1 cellular context compared by ENCODE assay signal in the genomic region with DNA sequence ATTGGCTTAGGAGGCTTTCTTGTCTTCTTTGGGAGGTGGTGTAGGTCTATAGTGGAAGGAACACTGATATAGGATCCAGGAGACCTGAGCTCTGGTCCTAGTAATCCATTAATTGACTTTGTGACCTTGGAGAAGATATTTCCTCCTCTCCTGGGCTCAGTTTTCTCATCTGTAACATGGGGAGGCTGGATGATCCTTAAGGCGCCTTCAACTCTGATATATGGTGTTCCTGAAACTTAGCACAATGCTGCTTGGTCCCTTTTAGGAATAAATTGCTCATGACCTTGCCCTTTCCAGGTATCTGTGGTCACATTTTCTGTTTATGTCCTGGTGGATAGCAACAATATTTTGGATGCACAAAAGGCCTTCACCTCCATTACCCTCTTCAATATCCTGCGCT.
TF ChIP-seq lines count a peak whose summit lies in the region.

No MANE protein-coding gene starts in this region.

TF ChIP-seq in HepG2, 621 proteins besides CTCF, POLR2A, EP300 and RAD21 (continued from another document):
- TF ChIP-seq RBM22 (optimal IDR thresholded peaks at IDR 0.05; ENCODE audit: low read length) = peak; percentile 77
- TF ChIP-seq MYC (CRISPR knock-in tag; IDR thresholded peaks at IDR 0.05; ENCODE audit: borderline replicate concordance) = no peak
- no peak for TF ChIP-seq FOXP1 (IDR thresholded peaks at IDR 0.05)
- no peak for TF ChIP-seq FOXP1 (CRISPR knock-in tag; IDR thresholded peaks at IDR 0.05)
- TF ChIP-seq NCOA1 (CRISPR knock-in tag; IDR thresholded peaks at IDR 0.05) = no peak
- peak; percentile 51; the same call in 1 of the 2 replicates for TF ChIP-seq ZNF629 (CRISPR knock-in tag; conservative IDR thresholded peaks at IDR 0.05)
- no peak for TF ChIP-seq ZSCAN22 (CRISPR knock-in tag; IDR thresholded peaks at IDR 0.05)
